9 cellular contexts compared by ENCODE assay signal in the genomic region with DNA sequence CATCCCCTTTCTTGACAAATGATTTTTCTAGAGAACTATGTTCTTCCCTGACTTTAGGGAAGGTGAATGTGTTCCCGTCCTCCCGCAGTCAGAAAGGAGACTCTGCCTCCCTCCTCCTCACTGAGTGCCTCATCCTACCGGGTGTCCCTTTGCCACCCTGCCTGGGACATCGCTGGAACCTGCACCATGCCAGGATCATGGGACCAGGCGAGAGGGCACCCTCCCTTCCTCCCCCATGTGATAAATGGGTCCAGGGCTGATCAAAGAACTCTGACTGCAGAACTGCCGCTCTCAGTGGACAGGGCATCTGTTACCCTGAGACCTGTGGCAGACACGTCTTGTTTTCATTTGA. TPM values are rescaled to one million over a fixed set of nuclear protein-coding genes. Genes with fewer than 3 reads are reported as not detected.
DNase-seq lines count a peak whose midpoint lies in the region; ATAC-seq and TF ChIP-seq lines count a peak whose summit lies in the region.
"Had no signal": no experiment of that assay in that cellular context is flagged by ENCODE, and none has a peak within 500 bp of the region (broad histone marks: within the 10 kb centered on the region; RNA-seq: fewer than 3 reads in every experiment).

No MANE protein-coding gene starts in this region.

- H3K27me3 Mint-ChIP-seq in HFFc6 (ENCODE audit: insufficient read depth) = no peaks in the 10 kb centered on the region
- H3K27me3 Mint-ChIP-seq in activated naive CD8-positive, alpha-beta T cell = no peaks in the 10 kb centered on the region
- H3K27me3 Mint-ChIP-seq in stimulated activated memory B cell treated with anti-CD40 and anti-IgM and Interleukin-4, amounts not matched to agents 10 μg/mL and 1 μg/mL and 100 μg/mL, for 72 hours = no peaks in the 10 kb centered on the region

- no peaks in the 10 kb centered on the region for H3K9me3 Mint-ChIP-seq in HFFc6
- no peaks in the 10 kb centered on the region for H3K9me3 Mint-ChIP-seq in activated naive CD8-positive, alpha-beta T cell (ENCODE audit: low read depth)
- H3K9me3 Mint-ChIP-seq in stimulated activated memory B cell treated with anti-CD40 and anti-IgM and Interleukin-4, amounts not matched to agents 10 μg/mL and 1 μg/mL and 100 μg/mL, for 72 hours = no peaks in the 10 kb centered on the region
- H3K9me3 Mint-ChIP-seq: activated T-cell treated with anti-CD3 and anti-CD28 coated beads, Interleukin-2, amount 50 U/mL, for 4 hours had no signal

- H3K4me1 Mint-ChIP-seq in HFFc6 (ENCODE audit: low read depth) = peaks cover 28% of the 10 kb centered on the region
- H3K4me1 Mint-ChIP-seq in activated naive CD8-positive, alpha-beta T cell (ENCODE audit: low read depth) = peaks cover 24% of the 10 kb centered on the region
- H3K4me1 Mint-ChIP-seq in stimulated activated memory B cell treated with anti-CD40 and anti-IgM and Interleukin-4, amounts not matched to agents 10 μg/mL and 1 μg/mL and 100 μg/mL, for 72 hours = peaks cover 24% of the 10 kb centered on the region

- no peak for ATAC-seq in stimulated activated memory B cell treated with anti-CD40 and anti-IgM and Interleukin-4, amounts not matched to agents 10 μg/mL and 1 μg/mL and 100 μg/mL, for 72 hours
- ATAC-seq: activated T-cell treated with anti-CD3 and anti-CD28 coated beads, Interleukin-2, amount 50 U/mL, for 4 hours had no signal

- DNase-seq in HFFc6 (no peak), left ventricle myocardium inferior (peak; percentile 38), NCI-H1092 treated with DMSO at 0.1 percent for 48 hours (lab: John Stamatoyannopoulos, UW) (no peak), NCI-H1436 (lab: John Stamatoyannopoulos, UW) (no peak), G401 (ENCODE audit: low spot score) (no peak)
- DNase-seq: activated T-cell treated with anti-CD3 and anti-CD28 coated beads, Interleukin-2, amount 50 U/mL, for 4 hours had no signal

- peaks cover 58% of the 10 kb centered on the region for H3K4me1 ChIP-seq in left ventricle myocardium inferior

- no peaks in the 10 kb centered on the region for H3K9me3 ChIP-seq in left ventricle myocardium inferior (replicated peaks)

- peaks cover 10% of the 10 kb centered on the region for H3K36me3 Mint-ChIP-seq in HFFc6 (ENCODE audit: low read depth)
- peaks cover 2% of the 10 kb centered on the region for H3K36me3 Mint-ChIP-seq in activated naive CD8-positive, alpha-beta T cell
- H3K36me3 Mint-ChIP-seq in stimulated activated memory B cell treated with anti-CD40 and anti-IgM and Interleukin-4, amounts not matched to agents 10 μg/mL and 1 μg/mL and 100 μg/mL, for 72 hours = peaks cover 46% of the 10 kb centered on the region

- H3K4me3 ChIP-seq in left ventricle myocardium inferior = no peak overlapping the region

- H3K36me3 ChIP-seq in left ventricle myocardium inferior = peaks cover 30% of the 10 kb centered on the region

- intact Hi-C loops in left ventricle myocardium inferior (cut with micrococcal nuclease) = no loop called here

- peak overlapping the region; percentile 11 for H3K4me3 Mint-ChIP-seq in HFFc6
- H3K4me3 Mint-ChIP-seq in activated naive CD8-positive, alpha-beta T cell = no peak overlapping the region
- H3K4me3 Mint-ChIP-seq in stimulated activated memory B cell treated with anti-CD40 and anti-IgM and Interleukin-4, amounts not matched to agents 10 μg/mL and 1 μg/mL and 100 μg/mL, for 72 hours = no peak overlapping the region
- H3K4me3 Mint-ChIP-seq: activated T-cell treated with anti-CD3 and anti-CD28 coated beads, Interleukin-2, amount 50 U/mL, for 4 hours had no signal

- no peaks in the 10 kb centered on the region for H3K27me3 ChIP-seq in left ventricle myocardium inferior (ENCODE audit: low read depth)

- peak overlapping the region; percentile 93 for H3K27ac Mint-ChIP-seq in HFFc6
- H3K27ac Mint-ChIP-seq in activated naive CD8-positive, alpha-beta T cell = peak overlapping the region; percentile 80
- peak overlapping the region; percentile 11 for H3K27ac Mint-ChIP-seq in stimulated activated memory B cell treated with anti-CD40 and anti-IgM and Interleukin-4, amounts not matched to agents 10 μg/mL and 1 μg/mL and 100 μg/mL, for 72 hours

- peak overlapping the region; percentile 89 for H3K27ac ChIP-seq in left ventricle myocardium inferior (replicated peaks)

- in situ Hi-C loops in G401 (cut with HindIII; ENCODE audit: low sequenced_read_pairs) = no loop called here

- TF ChIP-seq CTCF in HFFc6 (IDR thresholded peaks at IDR 0.05) (no peak), left ventricle myocardium inferior (IDR thresholded peaks at IDR 0.05; ENCODE audit: borderline replicate concordance) (no peak)

RNA-seq across cellular contexts. Expression of gene NAT9, which starts 7.4 kb away (rescaled TPM):
- 10 to 100 TPM; 40.9 to 50.7 (median 46.6) TPM for total RNA-seq in HFFc6 (2021; fragmentation: NEBNext Ultra II Directional; extraction: Animal tissue kit (Norgen Biotek cat#: 25700))
- 18.6 TPM for total RNA-seq in left ventricle myocardium inferior
- 31.0 and 32.7 TPM in 2 replicates for total RNA-seq in G401 (2014; rRNA removed; shearing (Covaris generic))

RNA-seq across cellular contexts. Expression of gene NHERF1, which starts 20.3 kb away (rescaled TPM):
- total RNA-seq in HFFc6 (2021; fragmentation: NEBNext Ultra II Directional; extraction: Animal tissue kit (Norgen Biotek cat#: 25700)) = 10 to 100 TPM; 15.7 to 18.9 (median 17.5) TPM
- total RNA-seq in left ventricle myocardium inferior = 11.3 TPM
- total RNA-seq in G401 (2014; rRNA removed; shearing (Covaris generic)) = 82.3 and 90.0 TPM in 2 replicates

RNA-seq across cellular contexts. Expression of gene RAB37, which starts 31.7 kb away (rescaled TPM):
- total RNA-seq in HFFc6 (2021; fragmentation: NEBNext Ultra II Directional; extraction: Animal tissue kit (Norgen Biotek cat#: 25700)) = under 1 TPM in 3 of 6 experiments, not detected in 3; 0.11 to 0.28 (median 0.12) TPM
- 1.9 TPM for total RNA-seq in left ventricle myocardium inferior
- total RNA-seq in G401 (2014; rRNA removed; shearing (Covaris generic)) = 1.4 and 4.2 TPM in 2 replicates
- total RNA-seq: kidney epithelial cell had no signal

RNA-seq across cellular contexts. Expression of gene CD300LF, which starts 56.0 kb away (rescaled TPM):
- not detected for total RNA-seq in HFFc6 (2021; fragmentation: NEBNext Ultra II Directional; extraction: Animal tissue kit (Norgen Biotek cat#: 25700))
- 0.55 TPM for total RNA-seq in left ventricle myocardium inferior
- total RNA-seq in G401 (2014; rRNA removed; shearing (Covaris generic)) = not detected in 2 replicates
- total RNA-seq: activated T-cell treated with anti-CD3 and anti-CD28 coated beads, Interleukin-2, amount 50 U/mL, for 4 hours; kidney epithelial cell had no signal

Comparison
In these comparisons a context has a peak if more than half of its experiments do, and no peak if none do; other contexts are left out.
1. H3K27ac Mint-ChIP-seq: peak in every context shown above with its lines; median percentile 93 in HFFc6; 80 in activated naive CD8-positive, alpha-beta T cell; 11 in stimulated activated memory B cell treated with anti-CD40 and anti-IgM and Interleukin-4, amounts not matched to agents 10 μg/mL and 1 μg/mL and 100 μg/mL, for 72 hours.